Comparison of ENCODE assay signal across 8 cellular contexts in genomic region chr12:77438639-77439038, GRCh38.
"Had no signal": no experiment of that assay in that cellular context is flagged by ENCODE, and none has a peak within 500 bp of the region (broad histone marks: within the 10 kb centered on the region; RNA-seq: fewer than 3 reads in every experiment).

No MANE protein-coding gene starts in this region.

- H3K4me3 ChIP-seq: GM23248 had no signal

- H2AFZ ChIP-seq: GM23248 had no signal

- FAIRE-seq: H54 had no signal

- H3K4me3 Mint-ChIP-seq: H9, IgD-negative memory B cell had no signal

- H3K27ac Mint-ChIP-seq: H9, IgD-negative memory B cell had no signal

- H3K27me3 Mint-ChIP-seq: IgD-negative memory B cell had no signal

- H3K27ac ChIP-seq: GM23248 had no signal

- H3K36me3 Mint-ChIP-seq: IgD-negative memory B cell had no signal

- H3K9ac ChIP-seq: GM23248 had no signal

- H3K4me1 Mint-ChIP-seq: IgD-negative memory B cell had no signal

- H3K9me3 Mint-ChIP-seq: H9 had no signal

- DNase-seq: GM23248, GOT3, H9, HCEC 1CT, Kasumi-1, KG1 had no signal
